8 cellular contexts compared by ENCODE assay signal in the genomic region with DNA sequence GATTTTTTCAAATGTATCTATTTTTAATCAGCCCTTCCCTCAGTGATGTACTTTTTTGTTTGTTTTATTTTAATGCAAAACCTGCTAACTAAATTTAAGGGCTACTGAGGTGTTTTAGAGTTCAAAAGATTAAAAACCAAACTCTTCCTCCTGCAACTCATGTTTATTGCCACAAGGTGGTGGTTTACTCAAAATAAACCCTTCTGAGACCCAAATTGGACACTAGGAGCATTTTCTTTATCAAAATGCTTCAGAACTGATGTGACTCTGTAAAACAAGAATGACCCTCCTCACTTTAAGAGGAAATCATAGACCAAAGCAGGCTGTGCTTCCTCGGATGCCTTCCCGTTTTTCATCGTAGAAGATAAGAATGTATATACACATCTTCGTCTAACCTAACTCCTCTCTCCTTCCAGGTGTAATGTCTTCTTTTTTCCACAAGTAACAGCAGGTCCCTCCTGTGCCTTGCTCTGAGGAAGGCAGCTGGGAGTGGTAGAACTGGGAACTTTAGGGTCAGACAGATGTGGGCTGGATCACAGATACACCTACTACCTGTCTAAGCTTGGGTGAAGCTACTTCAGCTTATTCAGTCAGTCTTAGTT. TPM values are rescaled to one million over a fixed set of nuclear protein-coding genes. Genes with fewer than 3 reads are reported as not detected.
DNase-seq lines count a peak whose midpoint lies in the region; ATAC-seq and TF ChIP-seq lines count a peak whose summit lies in the region.

No MANE protein-coding gene starts in this region.

- H3K4me3 ChIP-seq in AG04450 (ENCODE audit: low read depth, low read length): no peak overlapping the region
- no peak overlapping the region for H3K4me3 ChIP-seq in foreskin fibroblast (ENCODE audit: low read depth in 1 of 2, low read length in 2 of 2)

- H3K27ac ChIP-seq in AG04450 (ENCODE audit: low read depth, low read length) (no peak overlapping the region), RWPE1 (no peak overlapping the region)

- H3K27me3 ChIP-seq in AG04450 (ENCODE audit: control insufficient read depth, insufficient read depth, low read length): peaks cover 8% of the 10 kb centered on the region

- CTCF ChIA-PET in AG04450 (lab: Charles Lee): interaction anchor here (1.0 to 5.5 kb wide), 7 partner anchors 12 to 591 kb away, joined by 3 to 36 read pairs (median 13); a partner anchor contains a TSS
- CTCF ChIA-PET in RWPE1 (lab: Yijun Ruan, JAX): interaction anchor here (0.6 to 1.9 kb wide), 4 partner anchors 15 to 591 kb away, joined by 3 to 8 read pairs (median 4); no protein-coding TSS in a partner anchor

- no peak for ATAC-seq in GM19324 (IDR thresholded peaks at IDR 0.05; ENCODE audit: low FRiP score, unreplicated experiment)
- no peak for ATAC-seq in GM18502 (IDR thresholded peaks at IDR 0.05; ENCODE audit: poor library complexity, unreplicated experiment)

- H3K9me3 ChIP-seq in AG04450 (ENCODE audit: control insufficient read depth, insufficient read depth, low read length): no peaks in the 10 kb centered on the region; the same call in 1 of the 2 replicates

- peak; percentile 66 for TF ChIP-seq CTCF in AG04450 (IDR thresholded peaks at IDR 0.05; ENCODE audit: low read depth, low read length)
- TF ChIP-seq CTCF in GM12874 (IDR thresholded peaks at IDR 0.05; ENCODE audit: insufficient read depth, low read depth, low read length): peak; percentile 20; the same call in 1 of the 2 replicates
- peak; percentile 67 for TF ChIP-seq CTCF in RWPE1 (conservative IDR thresholded peaks at IDR 0.05; ENCODE audit: low read depth)
- peak; percentile 54 for TF ChIP-seq CTCF in foreskin fibroblast (IDR thresholded peaks at IDR 0.05; ENCODE audit: low read depth, low read length)

- DNase-seq in AG04450 (ENCODE audit: low read depth, low spot score): no peak
- peak; percentile 49 for DNase-seq in RWPE1 (ENCODE audit: low spot score)
- DNase-seq in foreskin fibroblast: peak; percentile 14 to 61
- peak; percentile 25 for DNase-seq in stromal cell of bone marrow (ENCODE audit: low read depth)
- DNase-seq in T-helper 9 cell: no peak

- POLR2A ChIA-PET in AG04450 (lab: Yijun Ruan, JAX) (no interaction called here), RWPE1 (lab: Yijun Ruan, JAX; ENCODE audit: low non-redundant PET) (no interaction called here)

RNA-seq across cellular contexts. Expression of a gene that starts 2.9 kb away (rescaled TPM):
- polyA plus RNA-seq in AG04450 (2011; rRNA removed): 0.19 TPM in 1 of 2 replicates, not detected in the other
- 0.22 TPM in 1 of 2 replicates, not detected in the other for polyA minus RNA-seq in AG04450 (2011; rRNA and poly(A)+ RNA removed)

RNA-seq across cellular contexts. Expression of a gene that starts 15.8 kb away (rescaled TPM):
- 58.3 and 59.1 TPM in 2 replicates for polyA plus RNA-seq in AG04450 (2011; rRNA removed)
- polyA minus RNA-seq in AG04450 (2011; rRNA and poly(A)+ RNA removed): 45.8 and 60.2 TPM in 2 replicates

Comparison
In these comparisons a context has a peak if more than half of its experiments do, and no peak if none do; other contexts are left out.
1. DNase-seq: peak in RWPE1 (single experiment), foreskin fibroblast (2 of 2) and stromal cell of bone marrow (single experiment); none in AG04450 (single experiment) and T-helper 9 cell (single experiment).
2. Peak in every context shown above with its lines, with median percentiles within 50 percentile points of each other: CTCF ChIP-seq.